17 cellular contexts compared by ENCODE assay signal in the genomic region with DNA sequence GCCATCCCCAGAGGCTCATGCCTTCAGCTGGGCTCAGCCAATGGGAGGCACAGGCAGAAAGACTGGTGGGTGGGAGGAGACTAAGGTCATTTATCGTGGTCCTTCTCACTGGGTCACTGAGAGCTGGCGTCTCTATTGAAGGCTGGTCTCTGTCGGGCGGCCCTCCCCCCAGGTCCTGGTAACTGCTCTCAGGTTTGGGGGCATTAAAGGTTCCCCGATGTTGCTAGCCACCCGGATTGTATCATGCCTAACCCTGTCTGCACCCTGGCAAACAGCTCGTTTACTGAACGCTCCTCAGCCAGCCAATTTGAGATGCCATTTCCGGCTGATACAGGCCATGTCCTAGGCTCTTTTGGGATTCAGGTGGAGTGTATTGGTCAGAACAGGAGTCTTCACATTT. TPM values are rescaled to one million over a fixed set of nuclear protein-coding genes. Genes with fewer than 3 reads are reported as not detected.
DNase-seq lines count a peak whose midpoint lies in the region; ATAC-seq and TF ChIP-seq lines count a peak whose summit lies in the region.
"Had no signal": no experiment of that assay in that cellular context is flagged by ENCODE, and none has a peak within 500 bp of the region (broad histone marks: within the 10 kb centered on the region; RNA-seq: fewer than 3 reads in every experiment).

No MANE protein-coding gene starts in this region.

- POLR2A ChIA-PET in AG04450 (lab: Yijun Ruan, JAX), result interaction anchor here (0.9 kb wide), 1 partner anchor 26 kb away, joined by 3 read pairs; no protein-coding TSS in a partner anchor

- no peaks in the 10 kb centered on the region for H3K27me3 Mint-ChIP-seq in stimulated activated naive CD8-positive, alpha-beta T cell treated with anti-CD3 and anti-CD28 coated beads, Interleukin-15, amount 100 ng/mL, for 72 hours
- H3K27me3 Mint-ChIP-seq: T-cell had no signal

- H3K27me3 ChIP-seq in AG04450 (ENCODE audit: control insufficient read depth, insufficient read depth, low read length) (no peaks in the 10 kb centered on the region), ascending aorta (no peaks in the 10 kb centered on the region)

- intact Hi-C loops in ascending aorta (cut with DNase I), result no loop called here

- no peak for ATAC-seq in stimulated activated naive CD8-positive, alpha-beta T cell treated with anti-CD3 and anti-CD28 coated beads, Interleukin-15, amount 100 ng/mL, for 72 hours
- no peak for ATAC-seq in HG03139 (IDR thresholded peaks at IDR 0.05; ENCODE audit: unreplicated experiment)
- ATAC-seq: T-cell had no signal

- H3K4me1 Mint-ChIP-seq in stimulated activated naive CD8-positive, alpha-beta T cell treated with anti-CD3 and anti-CD28 coated beads, Interleukin-15, amount 100 ng/mL, for 72 hours, result peaks cover 8% of the 10 kb centered on the region
- H3K4me1 Mint-ChIP-seq: mesothelial cell of epicardium, T-cell had no signal

- CTCF ChIA-PET in AG04450 (lab: Charles Lee), result interaction anchor here (1.2 to 3.9 kb wide), 7 partner anchors 8 to 375 kb away, joined by 3 to 22 read pairs (median 4); no protein-coding TSS in a partner anchor

- H3K4me3 Mint-ChIP-seq in stimulated activated naive CD8-positive, alpha-beta T cell treated with anti-CD3 and anti-CD28 coated beads, Interleukin-15, amount 100 ng/mL, for 72 hours, result no peak overlapping the region
- H3K4me3 Mint-ChIP-seq: mesothelial cell of epicardium, T-cell had no signal

- peaks cover 0 to 14% of the 10 kb centered on the region in 2 donors for H3K4me1 ChIP-seq in ascending aorta

- DNase-seq in AG04450 (ENCODE audit: low read depth, low spot score) (no peak), ascending aorta (ENCODE audit: low spot score in 2 of 2) (no peak), iPS-NIHi11 (ENCODE audit: low spot score) (peak; percentile 29), GDM1 (lab: John Stamatoyannopoulos, UW) (no peak)
- DNase-seq in stimulated activated naive CD8-positive, alpha-beta T cell treated with anti-CD3 and anti-CD28 coated beads, Interleukin-15, amount 100 ng/mL, for 72 hours, result no peak
- no peak for DNase-seq in NK-92 treated with Interleukin-12 subunit alpha and Interleukin-12 subunit beta, amount 100 ng/mL, for 24 hours (lab: John Stamatoyannopoulos, UW)
- DNase-seq: activated CD8-positive, alpha-beta memory T cell treated with anti-CD3 and anti-CD28 coated beads for 24 hours; activated effector memory CD4-positive, alpha-beta T cell treated with anti-CD3 and anti-CD28 coated beads, Interleukin-2, amount 50 U/mL, for 16 hours; effector CD8-positive, alpha-beta T cell; NCI-H1694; NCI-H524; PC-9; T-cell; WERI-Rb-1 had no signal

- TF ChIP-seq CTCF in AG04450 (IDR thresholded peaks at IDR 0.05; ENCODE audit: low read depth, low read length) (no peak), ascending aorta (IDR thresholded peaks at IDR 0.05) (no peak)

- H3K27ac ChIP-seq in AG04450 (ENCODE audit: low read depth, low read length) (peak overlapping the region; percentile 88), ascending aorta (peak overlapping the region; percentile 81), skin epidermis (peak overlapping the region in 17 of 21 experiments; percentile 2 to 80 (median 57))
- H3K27ac ChIP-seq: PC-9, WERI-Rb-1 had no signal

- no peak overlapping the region for H3K27ac Mint-ChIP-seq in stimulated activated naive CD8-positive, alpha-beta T cell treated with anti-CD3 and anti-CD28 coated beads, Interleukin-15, amount 100 ng/mL, for 72 hours
- H3K27ac Mint-ChIP-seq: mesothelial cell of epicardium, T-cell had no signal

- no peak overlapping the region for H3K4me3 ChIP-seq in AG04450 (ENCODE audit: low read depth, low read length)
- H3K4me3 ChIP-seq in ascending aorta, result no peak overlapping the region
- H3K4me3 ChIP-seq in skin epidermis, result no peak overlapping the region
- H3K4me3 ChIP-seq: PC-9 had no signal

- H3K9me3 ChIP-seq in AG04450 (ENCODE audit: control insufficient read depth, insufficient read depth, low read length) (no peaks in the 10 kb centered on the region; the same call in 1 of the 2 replicates), ascending aorta (no peaks in the 10 kb centered on the region)

- no peaks in the 10 kb centered on the region for H3K9me3 Mint-ChIP-seq in stimulated activated naive CD8-positive, alpha-beta T cell treated with anti-CD3 and anti-CD28 coated beads, Interleukin-15, amount 100 ng/mL, for 72 hours
- H3K9me3 Mint-ChIP-seq: mesothelial cell of epicardium, T-cell had no signal

- H3K36me3 ChIP-seq in ascending aorta, result peaks cover 15 to 30% of the 10 kb centered on the region in 2 donors

RNA-seq across cellular contexts. Expression of gene SELENOS, which starts 10.5 kb away (rescaled TPM):
- polyA plus RNA-seq in AG04450 (2011; rRNA removed), result 79.9 and 100 TPM in 2 replicates
- polyA minus RNA-seq in AG04450 (2011; rRNA and poly(A)+ RNA removed), result 28.4 and 33.7 TPM in 2 replicates
- 32.0 TPM for total RNA-seq in ascending aorta

RNA-seq across cellular contexts. Expression of gene CHSY1, which starts 14.9 kb away (rescaled TPM):
- polyA plus RNA-seq in AG04450 (2011; rRNA removed), result 44.6 and 49.2 TPM in 2 replicates
- polyA minus RNA-seq in AG04450 (2011; rRNA and poly(A)+ RNA removed), result 40.1 and 49.5 TPM in 2 replicates
- total RNA-seq in ascending aorta, result 47.4 TPM

RNA-seq across cellular contexts. Expression of gene SNRPA1, which starts 28.3 kb away (rescaled TPM):
- polyA plus RNA-seq in AG04450 (2011; rRNA removed), result 46.4 and 57.0 TPM in 2 replicates
- 11.8 and 20.5 TPM in 2 replicates for polyA minus RNA-seq in AG04450 (2011; rRNA and poly(A)+ RNA removed)
- 17.8 TPM for total RNA-seq in ascending aorta
